Comparison of ENCODE assay signal across 8 cellular contexts in genomic region chr1:172638885-172639831, GRCh38. TPM values are rescaled to one million over a fixed set of nuclear protein-coding genes. Genes with fewer than 3 reads are reported as not detected.
DNase-seq lines count a peak whose midpoint lies in the region; ATAC-seq and TF ChIP-seq lines count a peak whose summit lies in the region.

No MANE protein-coding gene starts in this region.

- DNase-seq in heart left ventricle = peak in 1 of 5 donors; percentile 45
- no peak for DNase-seq in right atrium auricular region (ENCODE audit: low spot score)
- DNase-seq in LHCN-M2 (ENCODE audit: low read depth) = peak; percentile 97
- DNase-seq in activated T-cell treated with anti-CD3 and anti-CD28 coated beads for 1 hour (ENCODE audit: low read depth) = peak; percentile 46
- no peak for DNase-seq in hepatocyte (ENCODE audit: low spot score)
- peak; percentile 84 for DNase-seq in stimulated activated CD8-positive, alpha-beta memory T cell treated with anti-CD3 and anti-CD28 coated beads, Interleukin-4, amount 100 ng/mL, for 48 hours
- DNase-seq in NCI-H510A treated with DMSO at 0.1 percent for 48 hours (lab: John Stamatoyannopoulos, UW) = no peak
- no peak for DNase-seq in cerebellar nuclear complex (lab: John Stamatoyannopoulos, UW)

- peak overlapping the region; percentile 37 for H2AFZ ChIP-seq in hepatocyte

- peak; percentile 47 to 64 (median 58) for ATAC-seq in heart left ventricle

- TF ChIP-seq POLR2A in heart left ventricle (IDR thresholded peaks at IDR 0.05) = no peak

- H3K79me2 ChIP-seq in hepatocyte = no peaks in the 10 kb centered on the region

- no peak for TF ChIP-seq CTCF in heart left ventricle (IDR thresholded peaks at IDR 0.05)
- TF ChIP-seq CTCF in right atrium auricular region (IDR thresholded peaks at IDR 0.05) = no peak
- no peak for TF ChIP-seq CTCF in hepatocyte (IDR thresholded peaks at IDR 0.05; ENCODE audit: poor library complexity)

- H3K4me1 ChIP-seq in heart left ventricle (peaks cover 0 to 21% (median 0%) of the 10 kb centered on the region in 12 donors), right atrium auricular region (no peaks in the 10 kb centered on the region), hepatocyte (ENCODE audit: insufficient read depth) (peaks cover 4% of the 10 kb centered on the region)

- no peaks in the 10 kb centered on the region for H3K9me2 ChIP-seq in hepatocyte (replicated peaks; ENCODE audit: insufficient read depth)

- H3K27ac ChIP-seq in heart left ventricle (peak overlapping the region in 1 of 12 donors; percentile 67), right atrium auricular region (no peak overlapping the region), hepatocyte (peak overlapping the region; percentile 56)

- no peak overlapping the region for H3K4me2 ChIP-seq in hepatocyte

- peaks cover 0 to 2% (median 0%) of the 10 kb centered on the region in 12 donors for H3K9me3 ChIP-seq in heart left ventricle
- no peaks in the 10 kb centered on the region for H3K9me3 ChIP-seq in right atrium auricular region
- H3K9me3 ChIP-seq in hepatocyte (ENCODE audit: low read depth) = no peaks in the 10 kb centered on the region

- intact Hi-C loops in heart left ventricle (cut with DNase I) = no loop called here

- 65 to 76% (median 73%) methylated on average over 7 to 9 of the region's 9 CpGs for WGBS in heart left ventricle, 4 donors
- WGBS in hepatocyte (ENCODE audit: low lambda C conversion rate, missing lambda C conversion rate) = 74% methylated on average over 9 of the region's 9 CpGs

- H3K27me3 ChIP-seq in heart left ventricle (no peaks in the 10 kb centered on the region), right atrium auricular region (no peaks in the 10 kb centered on the region), hepatocyte (no peaks in the 10 kb centered on the region)

- H3K4me3 ChIP-seq in heart left ventricle = no peak overlapping the region
- H3K4me3 ChIP-seq in right atrium auricular region = no peak overlapping the region
- H3K4me3 ChIP-seq in hepatocyte = no peak overlapping the region

- H4K20me1 ChIP-seq in hepatocyte (ENCODE audit: insufficient read depth, poor library complexity, severe bottlenecking) = no peaks in the 10 kb centered on the region

- H3K36me3 ChIP-seq in heart left ventricle = no peaks in the 10 kb centered on the region
- H3K36me3 ChIP-seq in right atrium auricular region = no peaks in the 10 kb centered on the region
- no peaks in the 10 kb centered on the region for H3K36me3 ChIP-seq in hepatocyte (replicated peaks; ENCODE audit: insufficient read depth, low read depth)

RNA-seq across cellular contexts. Expression of gene FASLG, which starts 19.7 kb away (rescaled TPM):
- total RNA-seq in heart left ventricle (1 to 10 TPM in 1 of 9 donors, under 1 TPM in 1, not detected in 7; 0.91 to 1.9 TPM), right atrium auricular region (not detected), LHCN-M2 (2014; rRNA removed) (0.38 and 0.52 TPM in 2 replicates), hepatocyte (not detected in 2 replicates)
- polyA plus RNA-seq in heart left ventricle (not detected), hepatocyte (not detected in 2 replicates)
- not detected for polyA plus RNA-seq in LHCN-M2 (2012)

Comparison
In these comparisons a context has a peak if more than half of its experiments do, and no peak if none do; other contexts are left out.
1. DNase-seq: peak in LHCN-M2 (single experiment), activated T-cell treated with anti-CD3 and anti-CD28 coated beads for 1 hour (single experiment) and stimulated activated CD8-positive, alpha-beta memory T cell treated with anti-CD3 and anti-CD28 coated beads, Interleukin-4, amount 100 ng/mL, for 48 hours (single experiment); none in right atrium auricular region (single experiment), hepatocyte (single experiment), NCI-H510A treated with DMSO at 0.1 percent for 48 hours (single experiment) and cerebellar nuclear complex (0 of 2).